Comparison of ENCODE assay signal across 21 cellular contexts in the genomic region with DNA sequence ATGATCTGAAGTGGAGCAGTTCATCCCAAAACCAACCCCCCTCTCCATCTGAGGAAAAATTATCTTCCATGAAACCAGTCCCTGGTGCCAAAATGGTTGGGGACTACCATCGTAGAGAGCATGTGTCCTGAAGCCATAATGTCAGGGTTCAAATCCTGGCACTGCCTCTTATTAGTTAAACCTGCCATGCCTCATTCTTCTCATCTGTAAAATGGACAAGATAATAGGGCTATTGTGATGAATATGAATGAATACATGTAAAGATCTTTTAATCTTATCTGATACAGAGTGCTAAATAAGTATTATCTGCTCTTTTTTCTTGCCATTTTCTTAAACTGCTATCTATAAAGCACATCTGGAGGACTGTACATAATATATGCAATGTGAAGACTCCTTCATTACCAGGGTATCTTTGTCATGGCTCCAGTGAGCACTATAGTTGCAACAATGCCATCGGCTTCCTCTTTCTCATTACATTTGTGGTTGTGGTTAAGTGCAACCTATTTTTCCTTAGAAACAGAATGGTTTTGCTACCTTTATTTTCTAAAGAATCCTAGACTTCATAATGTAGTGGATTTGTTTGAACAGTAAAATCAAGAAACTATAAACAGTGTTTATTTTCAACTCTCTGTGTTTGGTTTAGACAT. TPM values are rescaled to one million over a fixed set of nuclear protein-coding genes. Genes with fewer than 3 reads are reported as not detected.
A peak's percentile ranks its signal among the peaks of the same experiment; 100 is the strongest.
DNase-seq lines count a peak whose midpoint lies in the region; ATAC-seq lines count a peak whose summit lies in the region.
"Had no signal": no experiment of that assay in that cellular context is flagged by ENCODE, and none has a peak within 500 bp of the region (broad histone marks: within the 10 kb centered on the region; RNA-seq: fewer than 3 reads in every experiment).

No MANE protein-coding gene starts in this region.

- H3K4me1 Mint-ChIP-seq in activated T-cell treated with anti-CD3 and anti-CD28 coated beads, Interleukin-2, amount 50 U/mL, for 72 hours (ENCODE audit: low read depth) = peaks cover 70% of the 10 kb centered on the region
- H3K4me1 Mint-ChIP-seq in stimulated activated memory B cell treated with anti-CD40 and anti-IgM and Interleukin-4, amounts not matched to agents 10 μg/mL and 1 μg/mL and 100 μg/mL, for 72 hours = peaks cover 48% of the 10 kb centered on the region
- H3K4me1 Mint-ChIP-seq: neural progenitor cell had no signal

- H3K79me2 ChIP-seq in Karpas-422 (ENCODE audit: low read length) = peaks cover 69% of the 10 kb centered on the region

- peak overlapping the region in 1 of 2 donors; percentile 18 for H3K4me3 Mint-ChIP-seq in activated T-cell treated with anti-CD3 and anti-CD28 coated beads, Interleukin-2, amount 50 U/mL, for 72 hours
- H3K4me3 Mint-ChIP-seq in stimulated activated memory B cell treated with anti-CD40 and anti-IgM and Interleukin-4, amounts not matched to agents 10 μg/mL and 1 μg/mL and 100 μg/mL, for 72 hours = no peak overlapping the region
- H3K4me3 Mint-ChIP-seq: neural progenitor cell had no signal

- no peaks in the 10 kb centered on the region for H3K36me3 ChIP-seq in Karpas-422 (ENCODE audit: insufficient read depth, low read length)
- H3K36me3 ChIP-seq: neural progenitor cell had no signal

- H3K27me3 Mint-ChIP-seq in activated T-cell treated with anti-CD3 and anti-CD28 coated beads, Interleukin-2, amount 50 U/mL, for 72 hours (ENCODE audit: low read depth) = no peaks in the 10 kb centered on the region
- no peaks in the 10 kb centered on the region for H3K27me3 Mint-ChIP-seq in stimulated activated memory B cell treated with anti-CD40 and anti-IgM and Interleukin-4, amounts not matched to agents 10 μg/mL and 1 μg/mL and 100 μg/mL, for 72 hours

- H3K27ac Mint-ChIP-seq in activated T-cell treated with anti-CD3 and anti-CD28 coated beads, Interleukin-2, amount 50 U/mL, for 72 hours = peak overlapping the region; percentile 13
- no peak overlapping the region for H3K27ac Mint-ChIP-seq in stimulated activated memory B cell treated with anti-CD40 and anti-IgM and Interleukin-4, amounts not matched to agents 10 μg/mL and 1 μg/mL and 100 μg/mL, for 72 hours
- H3K27ac Mint-ChIP-seq: activated T-helper 2 cell treated with anti-CD3 and anti-CD28 coated beads, Interferon-gamma antibody, Interleukin-2, Interleukin-4, amounts not matched to agents 10 μg/mL and 5 μg/mL and 100 μg/mL, durations not matched to agents 14 hours and 24 hours and 36 hours; neural progenitor cell had no signal

- no peak overlapping the region for H2AFZ ChIP-seq in Karpas-422 (ENCODE audit: low read length)
- H2AFZ ChIP-seq: neural progenitor cell had no signal

- peaks cover 43% of the 10 kb centered on the region for H3K4me1 ChIP-seq in Karpas-422 (ENCODE audit: low read length)
- H3K4me1 ChIP-seq: Caco-2, neural progenitor cell had no signal

- DNase-seq in activated T-cell treated with anti-CD3 and anti-CD28 coated beads, Interleukin-2, amount 50 U/mL, for 72 hours = no peak
- DNase-seq in activated T-cell treated with anti-CD3 and anti-CD28 coated beads, Interleukin-2, amount 50 U/mL, for 48 hours = no peak
- DNase-seq in Karpas-422 (no peak), SKM-1 (lab: John Stamatoyannopoulos, UW; ENCODE audit: unreplicated experiment) (peak; percentile 54), left colon (no peak), T-helper 9 cell (no peak)
- DNase-seq: ACHN; activated CD8-positive, alpha-beta memory T cell treated with anti-CD3 and anti-CD28 coated beads for 24 hours; Caco-2; hypothalamus; kidney glomerular epithelial cell; mesendoderm; NCI-H226; stimulated activated CD4-positive, alpha-beta T cell treated with anti-CD3 and anti-CD28 coated beads, Interleukin-15, amount 100 ng/mL, for 24 hours; stomach had no signal

- H3K36me3 Mint-ChIP-seq in activated T-cell treated with anti-CD3 and anti-CD28 coated beads, Interleukin-2, amount 50 U/mL, for 72 hours (ENCODE audit: insufficient read depth in 2 of 2) = peaks cover 10 to 12% of the 10 kb centered on the region in 2 donors
- H3K36me3 Mint-ChIP-seq in stimulated activated memory B cell treated with anti-CD40 and anti-IgM and Interleukin-4, amounts not matched to agents 10 μg/mL and 1 μg/mL and 100 μg/mL, for 72 hours = peaks cover 59% of the 10 kb centered on the region
- H3K36me3 Mint-ChIP-seq: neural progenitor cell had no signal

- 0 out of 2 replicates have a peak overlapping the region, but pooled peaks have one; percentile 9 for H3K27ac ChIP-seq in Karpas-422 (ENCODE audit: low read length)
- H3K27ac ChIP-seq: neural progenitor cell, stomach, VCaP had no signal

- H3K9me3 Mint-ChIP-seq in activated T-cell treated with anti-CD3 and anti-CD28 coated beads, Interleukin-2, amount 50 U/mL, for 72 hours = no peaks in the 10 kb centered on the region
- H3K9me3 Mint-ChIP-seq in stimulated activated memory B cell treated with anti-CD40 and anti-IgM and Interleukin-4, amounts not matched to agents 10 μg/mL and 1 μg/mL and 100 μg/mL, for 72 hours = no peaks in the 10 kb centered on the region
- H3K9me3 Mint-ChIP-seq: activated T-helper 2 cell treated with anti-CD3 and anti-CD28 coated beads, Interferon-gamma antibody, Interleukin-2, Interleukin-4, amounts not matched to agents 10 μg/mL and 5 μg/mL and 100 μg/mL, durations not matched to agents 14 hours and 24 hours and 36 hours had no signal

- H3K9me2 ChIP-seq in Karpas-422 (replicated peaks; ENCODE audit: insufficient read depth, low read length) = no peaks in the 10 kb centered on the region

- H3K4me3 ChIP-seq in Karpas-422 (ENCODE audit: low read length) = no peak overlapping the region
- H3K4me3 ChIP-seq: neural progenitor cell, stomach had no signal

- H4K20me1 ChIP-seq in Karpas-422 (ENCODE audit: insufficient read depth, low read depth, low read length) = no peaks in the 10 kb centered on the region

- H3K9me3 ChIP-seq in Karpas-422 (ENCODE audit: low read length) = no peaks in the 10 kb centered on the region
- H3K9me3 ChIP-seq: Caco-2, stomach had no signal

- no peak overlapping the region for H3K9ac ChIP-seq in Karpas-422 (ENCODE audit: low read length)
- H3K9ac ChIP-seq: neural progenitor cell had no signal

- H3K4me2 ChIP-seq in Karpas-422 (ENCODE audit: low read depth, low read length, poor library complexity, severe bottlenecking) = no peak overlapping the region
- H3K4me2 ChIP-seq: neural progenitor cell had no signal

- no peak for ATAC-seq in activated T-cell treated with anti-CD3 and anti-CD28 coated beads, Interleukin-2, amount 50 U/mL, for 72 hours (replicated peaks in 1 of 2)
- ATAC-seq in stimulated activated memory B cell treated with anti-CD40 and anti-IgM and Interleukin-4, amounts not matched to agents 10 μg/mL and 1 μg/mL and 100 μg/mL, for 72 hours = peak; percentile 71
- no peak for ATAC-seq in left colon
- no peak for ATAC-seq in GM21423 (IDR thresholded peaks at IDR 0.05; ENCODE audit: unreplicated experiment)
- ATAC-seq: HCT116 had no signal

- no peaks in the 10 kb centered on the region for H3K27me3 ChIP-seq in Karpas-422 (ENCODE audit: low read length)
- H3K27me3 ChIP-seq: neural progenitor cell, stomach had no signal

- intact Hi-C loops in left colon (cut with DNase I, micrococcal nuclease) = no loop called here

RNA-seq across cellular contexts. Expression of a gene that starts 27.0 kb away (rescaled TPM):
- total RNA-seq in activated T-cell treated with anti-CD3 and anti-CD28 coated beads, Interleukin-2, amount 50 U/mL, for 72 hours = 10 to 100 TPM; 51.9 to 57.8 TPM
- total RNA-seq in Karpas-422 (2014; rRNA removed; shearing (Covaris generic); ENCODE audit: low replicate concordance) = 65.5 and 65.9 TPM in 2 replicates
- 10 to 100 TPM; 71.8 to 84.6 TPM for total RNA-seq in left colon
